In the genomic region with DNA sequence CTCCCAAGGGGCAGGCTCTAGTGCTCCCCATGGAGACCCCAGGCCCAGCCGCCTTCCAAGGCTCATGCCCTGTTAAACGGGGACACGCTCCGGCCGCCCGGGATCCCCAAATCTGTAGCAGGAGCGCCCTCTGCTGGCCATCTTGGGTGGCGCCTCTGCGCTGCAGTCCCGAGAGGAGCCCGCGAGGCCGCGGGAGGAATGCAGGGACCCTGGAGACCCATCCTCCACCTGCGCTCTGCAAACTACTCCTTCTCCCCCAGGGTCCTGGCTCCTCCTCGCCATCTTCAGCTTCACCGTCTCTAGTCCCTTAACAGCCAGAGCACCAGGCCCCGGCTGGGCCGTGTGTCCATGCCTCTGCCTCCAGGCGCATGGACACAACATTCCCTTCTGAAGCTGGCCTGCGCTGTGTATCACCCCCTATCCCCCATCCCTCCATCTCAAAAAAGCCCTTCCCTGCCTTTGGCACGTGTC, we compare ENCODE assay signal across 8 cellular contexts. TPM values are rescaled to one million over a fixed set of nuclear protein-coding genes. Genes with fewer than 3 reads are reported as not detected.
DNase-seq lines count a peak whose midpoint lies in the region; FAIRE-seq and TF ChIP-seq lines count a peak whose summit lies in the region.

No MANE protein-coding gene starts in this region.

- DNase-seq in SIG-M5 treated with dmso at 0.1 percent for 504 hours (lab: John Stamatoyannopoulos, UW; ENCODE audit: unreplicated experiment) (peak; percentile 62), SIG-M5 (lab: John Stamatoyannopoulos, UW) (no peak), NCI-H1436 (lab: John Stamatoyannopoulos, UW) (peak; percentile 88), T1000 (lab: John Stamatoyannopoulos, UW) (peak; percentile 74), astrocyte (ENCODE audit: low read depth) (no peak), hepatocyte (ENCODE audit: low spot score) (peak; percentile 92), renal cortical epithelial cell (ENCODE audit: low read depth) (peak; percentile 22), vagina (ENCODE audit: extremely low spot score in 2 of 2) (no peak)

- peaks cover 14% of the 10 kb centered on the region for H3K4me1 ChIP-seq in astrocyte (ENCODE audit: insufficient read depth, low read length)
- peaks cover 34% of the 10 kb centered on the region for H3K4me1 ChIP-seq in hepatocyte (ENCODE audit: insufficient read depth)
- peaks cover 52% of the 10 kb centered on the region for H3K4me1 ChIP-seq in vagina

- TF ChIP-seq POLR2A in vagina (IDR thresholded peaks at IDR 0.05): no peak

- TF ChIP-seq CTCF in astrocyte (IDR thresholded peaks at IDR 0.05; ENCODE audit: insufficient read depth, low read depth, low read length) (peak; percentile 73), hepatocyte (IDR thresholded peaks at IDR 0.05; ENCODE audit: poor library complexity) (peak; percentile 99), vagina (IDR thresholded peaks at IDR 0.05) (peak; percentile 87 to 95 (median 95))

- H3K4me1 Mint-ChIP-seq in astrocyte (ENCODE audit: low read depth, unreplicated experiment): peaks cover 12% of the 10 kb centered on the region

- 2% methylated on average over 21 of the region's 22 CpGs for WGBS in hepatocyte (ENCODE audit: low lambda C conversion rate, missing lambda C conversion rate)

- H3K4me2 ChIP-seq in astrocyte (ENCODE audit: low read length) (peak overlapping the region; percentile 89), hepatocyte (peak overlapping the region; percentile 86)

- H3K79me2 ChIP-seq in astrocyte (ENCODE audit: insufficient read depth, low read length): no peaks in the 10 kb centered on the region
- no peaks in the 10 kb centered on the region for H3K79me2 ChIP-seq in hepatocyte

- H3K27me3 ChIP-seq in astrocyte (ENCODE audit: insufficient read depth, low read length) (no peaks in the 10 kb centered on the region), hepatocyte (no peaks in the 10 kb centered on the region), vagina (no peaks in the 10 kb centered on the region)

- no peak overlapping the region for H3K27ac Mint-ChIP-seq in astrocyte (ENCODE audit: unreplicated experiment)

- peak overlapping the region; percentile 70 for H3K9ac ChIP-seq in astrocyte (ENCODE audit: low read length)

- H3K9me2 ChIP-seq in hepatocyte (replicated peaks; ENCODE audit: insufficient read depth): no peaks in the 10 kb centered on the region

- no peaks in the 10 kb centered on the region for H4K20me1 ChIP-seq in astrocyte (ENCODE audit: insufficient read depth, low read length)
- H4K20me1 ChIP-seq in hepatocyte (ENCODE audit: insufficient read depth, poor library complexity, severe bottlenecking): no peaks in the 10 kb centered on the region

- FAIRE-seq in astrocyte (lab: Jason Lieb, UNC): no peak

- no peaks in the 10 kb centered on the region for H3K36me3 Mint-ChIP-seq in astrocyte (ENCODE audit: low read depth, unreplicated experiment)

- H2AFZ ChIP-seq in astrocyte (ENCODE audit: low read depth, low read length): peak overlapping the region; percentile 96
- peak overlapping the region; percentile 77 for H2AFZ ChIP-seq in hepatocyte

- H3K36me3 ChIP-seq in astrocyte (ENCODE audit: insufficient read depth, low read length) (no peaks in the 10 kb centered on the region), hepatocyte (replicated peaks; ENCODE audit: insufficient read depth, low read depth) (no peaks in the 10 kb centered on the region), vagina (no peaks in the 10 kb centered on the region)

- H3K9me3 Mint-ChIP-seq in astrocyte (ENCODE audit: unreplicated experiment): no peaks in the 10 kb centered on the region

- H3K27ac ChIP-seq in astrocyte (ENCODE audit: low read depth, low read length) (peak overlapping the region; percentile 5), hepatocyte (peak overlapping the region; percentile 86), vagina (peak overlapping the region; percentile 87)

- peak overlapping the region; percentile 58 for H3K4me3 Mint-ChIP-seq in astrocyte (ENCODE audit: unreplicated experiment)

- H3K9me3 ChIP-seq in astrocyte (ENCODE audit: insufficient read depth, low read depth, low read length) (no peaks in the 10 kb centered on the region), hepatocyte (ENCODE audit: low read depth) (no peaks in the 10 kb centered on the region), vagina (no peaks in the 10 kb centered on the region)

- H3K4me3 ChIP-seq in astrocyte (ENCODE audit: insufficient read depth, low read depth, low read length) (peak overlapping the region; percentile 59), hepatocyte (peak overlapping the region; percentile 6), vagina (peak overlapping the region; percentile 40 to 47)

- H3K27me3 Mint-ChIP-seq in astrocyte (ENCODE audit: low read depth, unreplicated experiment): no peaks in the 10 kb centered on the region

- intact Hi-C loops in vagina (cut with DNase I): loop anchor here (5.0 kb wide), 1 partner anchor 741 kb away; no protein-coding TSS in a partner anchor

RNA-seq across cellular contexts. Expression of gene KRT17, which starts 23.6 kb away (rescaled TPM):
- 21.4 and 28.3 TPM in 2 replicates for total RNA-seq in astrocyte
- 41.5 and 59.5 TPM in 2 replicates for total RNA-seq in hepatocyte
- 118 and 145 TPM in 2 replicates for polyA plus RNA-seq in hepatocyte
- 4.1 and 95.2 TPM in 2 replicates for total RNA-seq in renal cortical epithelial cell
- 165 TPM for total RNA-seq in vagina

RNA-seq across cellular contexts. Expression of gene KRT16, which starts 35.4 kb away (rescaled TPM):
- 0.79 and 1.3 TPM in 2 replicates for total RNA-seq in astrocyte
- 0.90 and 1.1 TPM in 2 replicates for total RNA-seq in hepatocyte
- polyA plus RNA-seq in hepatocyte: 2.5 and 4.8 TPM in 2 replicates
- 0.70 and 7.5 TPM in 2 replicates for total RNA-seq in renal cortical epithelial cell
- 872 TPM for total RNA-seq in vagina

RNA-seq across cellular contexts. Expression of gene EIF1, which starts 40.7 kb away (rescaled TPM):
- total RNA-seq in astrocyte: 767 and 795 TPM in 2 replicates
- 180 and 192 TPM in 2 replicates for total RNA-seq in hepatocyte
- 977 and 989 TPM in 2 replicates for polyA plus RNA-seq in hepatocyte
- 65.3 and 499 TPM in 2 replicates for total RNA-seq in renal cortical epithelial cell
- 204 TPM for total RNA-seq in vagina

Comparison
In these comparisons a context has a peak if more than half of its experiments do, and no peak if none do; other contexts are left out.
1. DNase-seq: peak in SIG-M5 treated with dmso at 0.1 percent for 504 hours (single experiment), NCI-H1436 (single experiment), T1000 (single experiment), hepatocyte (single experiment) and renal cortical epithelial cell (single experiment); none in SIG-M5 (single experiment), astrocyte (single experiment) and vagina (0 of 2).
2. H3K27ac ChIP-seq: peak in every context shown above with its lines; median percentile 87 in vagina; 86 in hepatocyte; 5 in astrocyte.
3. H3K4me3 ChIP-seq: peak in every context shown above with its lines; median percentile 59 in astrocyte; 44 in vagina; 6 in hepatocyte.
4. RNA of gene KRT16, which starts 35.4 kb away (total RNA-seq): 872 TPM in vagina (single experiment); 0.90 to 1.1 TPM in hepatocyte, 0.79 to 1.3 TPM in astrocyte and 0.70 to 7.5 TPM in renal cortical epithelial cell; every median in the first group is over 100 times any median in the second.
5. Peak in every context shown above with its lines, with median percentiles within 50 percentile points of each other: CTCF ChIP-seq.